In the genomic region with DNA sequence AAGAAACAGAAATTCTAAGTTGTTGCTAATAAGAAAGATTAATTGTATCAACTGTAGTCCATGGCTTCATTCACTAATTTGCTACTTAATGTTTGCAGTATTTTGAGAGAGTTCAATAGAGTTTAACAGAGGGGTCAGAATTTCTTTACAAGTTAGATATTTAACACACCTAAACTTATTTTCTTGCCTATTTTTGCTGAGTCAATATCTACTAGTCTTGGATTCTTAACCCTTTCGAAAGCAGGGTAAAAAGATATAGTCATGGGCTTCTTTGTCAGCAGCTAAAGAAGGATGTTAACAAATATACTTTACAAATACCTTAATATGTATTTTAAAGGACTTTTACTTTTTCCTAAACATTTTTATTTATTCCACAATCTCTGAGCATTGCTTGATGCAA, we compare ENCODE assay signal across 33 cellular contexts.
"Had no signal": no experiment of that assay in that cellular context is flagged by ENCODE, and none has a peak within 500 bp of the region (broad histone marks: within the 10 kb centered on the region; RNA-seq: fewer than 3 reads in every experiment).

No MANE protein-coding gene starts in this region.

- H3K27ac ChIP-seq: ascending aorta, cardiac muscle cell, VCaP had no signal

- ATAC-seq: activated CD4-positive, alpha-beta T cell treated with anti-CD3 and anti-CD28 coated beads for 36 hours; activated CD4-positive, CD25-positive, alpha-beta regulatory T cell treated with anti-CD3 and anti-CD28 coated beads, Interleukin-2, amount 50 U/mL, for 24 hours; activated CD8-positive, alpha-beta memory T cell treated with anti-CD3 and anti-CD28 coated beads, Interleukin-2, amount 10 ng/mL, durations not matched to agents 7 days and 5 days; activated CD8-positive, alpha-beta T cell treated with anti-CD3 and anti-CD28 coated beads, Interleukin-2, amount 10 ng/mL, durations not matched to agents 7 days and 5 days; activated naive CD8-positive, alpha-beta T cell treated with anti-CD3 and anti-CD28 coated beads, Interleukin-2, amount 50 U/mL, for 24 hours; WTC11 had no signal

- DNase-seq: activated CD4-positive, alpha-beta memory T cell treated with anti-CD3 and anti-CD28 coated beads, Interleukin-2, amount 10 ng/mL, durations not matched to agents 7 days and 5 days; activated CD4-positive, alpha-beta T cell treated with anti-CD3 and anti-CD28 coated beads for 1 hour; activated CD4-positive, alpha-beta T cell treated with anti-CD3 and anti-CD28 coated beads for 36 hours; activated CD4-positive, alpha-beta T cell treated with anti-CD3 and anti-CD28 coated beads for 48 hours; activated CD4-positive, alpha-beta T cell treated with anti-CD3 and anti-CD28 coated beads, Interleukin-2, amount 10 ng/mL, durations not matched to agents 7 days and 5 days; activated CD4-positive, alpha-beta T cell treated with anti-CD3 and anti-CD28 coated beads, Interleukin-2, amount 50 U/mL, for 48 hours; activated CD4-positive, CD25-positive, alpha-beta regulatory T cell; activated CD8-positive, alpha-beta memory T cell treated with anti-CD3 and anti-CD28 coated beads for 24 hours; activated CD8-positive, alpha-beta memory T cell treated with anti-CD3 and anti-CD28 coated beads, Interleukin-2, amount 10 ng/mL, durations not matched to agents 7 days and 5 days; activated CD8-positive, alpha-beta memory T cell treated with anti-CD3 and anti-CD28 coated beads, Interleukin-2, amount 50 U/mL, for 48 hours; activated CD8-positive, alpha-beta T cell treated with anti-CD3 and anti-CD28 coated beads, Interleukin-2, amount 10 ng/mL, durations not matched to agents 7 days and 5 days; activated effector memory CD4-positive, alpha-beta T cell treated with Interleukin-2 at 50 U/mL for 16 hours; activated gamma-delta T cell; activated naive CD4-positive, alpha-beta T cell treated with anti-CD3 and anti-CD28 coated beads, Interleukin-2, amount 10 ng/mL, durations not matched to agents 7 days and 5 days; activated naive CD4-positive, alpha-beta T cell treated with Interleukin-2 at 50 U/mL for 16 hours; activated naive CD8-positive, alpha-beta T cell treated with anti-CD3 and anti-CD28 coated beads, Interleukin-2, amount 10 ng/mL, durations not matched to agents 7 days and 5 days; activated naive CD8-positive, alpha-beta T cell treated with anti-CD3 and anti-CD28 coated beads, Interleukin-2, amount 50 U/mL, for 24 hours; activated T-cell treated with anti-CD3 and anti-CD28 coated beads, Interleukin-2, amount 50 U/mL, for 24 hours; activated T-cell treated with anti-CD3 and anti-CD28 coated beads, Interleukin-2, amount 50 U/mL, for 48 hours; amygdala; anterior cingulate cortex; caudate nucleus; cerebellar nuclear complex; T-helper 2 cell; T-helper 9 cell had no signal

- H3K4me3 ChIP-seq: ascending aorta, cardiac muscle cell had no signal

- H3K27me3 ChIP-seq: ascending aorta, cardiac muscle cell had no signal

- FAIRE-seq: bronchial epithelial cell, colon, TTC549 had no signal

- H3K4me1 ChIP-seq: ascending aorta had no signal

- H3K36me3 ChIP-seq: ascending aorta, cardiac muscle cell had no signal

- H3K9me3 ChIP-seq: ascending aorta had no signal
